Comparison of ENCODE assay signal across 25 cellular contexts in genomic region chr9:127744407-127745110, GRCh38. TPM values are rescaled to one million over a fixed set of nuclear protein-coding genes. Genes with fewer than 3 reads are reported as not detected.
"Had no signal": no experiment of that assay in that cellular context is flagged by ENCODE, and none has a peak within 500 bp of the region (broad histone marks: within the 10 kb centered on the region; RNA-seq: fewer than 3 reads in every experiment).

No MANE protein-coding gene starts in this region.

- H3K4me3 ChIP-seq: ascending aorta, body of pancreas, SK-N-MC had no signal

- H3K4me3 Mint-ChIP-seq: activated CD4-positive, alpha-beta T cell treated with anti-CD3 and anti-CD28 coated beads, Interleukin-2, amount 10 ng/mL, durations not matched to agents 7 days and 5 days; activated CD8-positive, alpha-beta T cell treated with anti-CD3 and anti-CD28 coated beads for 36 hours; activated T-cell treated with anti-CD3 and anti-CD28 coated beads, Interleukin-2, amount 50 U/mL, for 72 hours; T-cell had no signal

- H3K9me3 Mint-ChIP-seq: activated CD4-positive, alpha-beta T cell treated with anti-CD3 and anti-CD28 coated beads, Interleukin-2, amount 10 ng/mL, durations not matched to agents 7 days and 5 days; activated CD8-positive, alpha-beta T cell treated with anti-CD3 and anti-CD28 coated beads for 36 hours; activated T-cell treated with anti-CD3 and anti-CD28 coated beads, Interleukin-2, amount 50 U/mL, for 72 hours; T-cell had no signal

- H3K4me1 ChIP-seq: ascending aorta had no signal

- ATAC-seq: activated CD8-positive, alpha-beta T cell treated with anti-CD3 and anti-CD28 coated beads for 36 hours; activated T-cell treated with anti-CD3 and anti-CD28 coated beads, Interleukin-2, amount 50 U/mL, for 72 hours; body of pancreas; T-cell had no signal

- H3K9me3 ChIP-seq: ascending aorta, body of pancreas had no signal

- H3K27ac ChIP-seq: ascending aorta, body of pancreas, SK-N-MC, VCaP had no signal

- H3K27me3 ChIP-seq: ascending aorta, body of pancreas had no signal

- H3K27me3 Mint-ChIP-seq: activated CD4-positive, alpha-beta T cell treated with anti-CD3 and anti-CD28 coated beads, Interleukin-2, amount 10 ng/mL, durations not matched to agents 7 days and 5 days; activated CD8-positive, alpha-beta T cell treated with anti-CD3 and anti-CD28 coated beads for 36 hours; T-cell had no signal

- H3K27ac Mint-ChIP-seq: activated CD4-positive, alpha-beta T cell treated with anti-CD3 and anti-CD28 coated beads, Interleukin-2, amount 10 ng/mL, durations not matched to agents 7 days and 5 days; activated CD8-positive, alpha-beta T cell treated with anti-CD3 and anti-CD28 coated beads for 36 hours; activated T-cell treated with anti-CD3 and anti-CD28 coated beads, Interleukin-2, amount 50 U/mL, for 72 hours had no signal

- FAIRE-seq: bronchial epithelial cell had no signal

- DNase-seq: activated CD4-positive, alpha-beta T cell treated with anti-CD3 and anti-CD28 coated beads, Interleukin-2, amount 10 ng/mL, durations not matched to agents 7 days and 5 days; activated CD4-positive, CD25-positive, alpha-beta regulatory T cell; activated CD8-positive, alpha-beta memory T cell treated with anti-CD3 and anti-CD28 coated beads, Interleukin-2, amount 50 U/mL, for 4 hours; activated CD8-positive, alpha-beta T cell treated with anti-CD3 and anti-CD28 coated beads for 36 hours; activated naive CD4-positive, alpha-beta T cell treated with anti-CD3 and anti-CD28 coated beads, Interleukin-2, amount 50 U/mL, for 16 hours; activated T-cell treated with anti-CD3 and anti-CD28 coated beads, Interleukin-2, amount 50 U/mL, for 72 hours; amniotic stem cell; body of pancreas; MM.1S; NCI-H1105; NCI-H1436; NCI-H1694 treated with DMSO at 0.1 percent for 48 hours; NCI-H2029 treated with DMSO at 0.1 percent for 48 hours; NCI-H345; NCI-H510A; NCI-H526 treated with DMSO at 0.1 percent for 48 hours; NCI-H82; T-cell had no signal

RNA-seq across cellular contexts. Expression of gene TOR2A, which starts 9.5 kb away (rescaled TPM):
- total RNA-seq: ascending aorta had no signal

RNA-seq across cellular contexts. Expression of gene TTC16, which starts 28.7 kb away (rescaled TPM):
- total RNA-seq: ascending aorta, bronchial epithelial cell, OCI-LY7, RPMI7951 had no signal

RNA-seq across cellular contexts. Expression of gene SH2D3C, which starts 33.9 kb away (rescaled TPM):
- total RNA-seq: bronchial epithelial cell had no signal

RNA-seq across cellular contexts. Expression of gene CFAP157, which starts 37.8 kb away (rescaled TPM):
- total RNA-seq: activated CD4-positive, alpha-beta T cell treated with anti-CD3 and anti-CD28 coated beads, Interleukin-2, amount 10 ng/mL, durations not matched to agents 7 days and 5 days; activated T-cell treated with anti-CD3 and anti-CD28 coated beads, Interleukin-2, amount 50 U/mL, for 72 hours; ascending aorta; bronchial epithelial cell; RPMI7951; T-helper 2 cell treated with Interferon-gamma antibody and Interleukin-4, amounts not matched to agents 100 ng/mL and 5 ng/mL, for 36 hours had no signal
